19 cellular contexts compared by ENCODE assay signal in the genomic region with DNA sequence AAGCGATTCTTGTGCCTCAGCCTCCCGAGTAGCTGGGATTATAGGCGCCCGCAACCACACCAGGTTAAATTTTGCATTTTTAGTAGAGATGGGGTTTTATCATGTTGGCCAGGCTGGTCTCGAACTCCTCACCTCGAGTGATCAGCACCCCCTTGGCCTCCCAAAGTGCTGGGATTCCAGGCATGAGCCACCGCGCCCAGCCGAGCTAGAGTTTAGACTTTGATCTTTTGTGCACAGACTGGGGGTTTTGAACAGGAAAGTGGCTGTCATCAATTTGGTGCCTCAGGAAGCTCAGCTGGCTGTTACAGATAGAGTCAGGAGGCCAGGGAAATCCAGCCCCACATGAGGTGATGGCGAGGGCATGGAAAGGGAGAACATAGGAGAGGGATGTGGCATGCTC.
"Had no signal": no experiment of that assay in that cellular context is flagged by ENCODE, and none has a peak within 500 bp of the region (broad histone marks: within the 10 kb centered on the region; RNA-seq: fewer than 3 reads in every experiment).

No MANE protein-coding gene starts in this region.

- H3K36me3 ChIP-seq: left lung, lower lobe of right lung, neutrophil, right lobe of liver, tibial nerve had no signal

- H3K4me3 ChIP-seq: left lung, lower lobe of right lung, psoas muscle, right lobe of liver, testis, tibial nerve had no signal

- H3K9me3 ChIP-seq: left lung, lower lobe of right lung, neutrophil, psoas muscle, right lobe of liver, testis, tibial nerve had no signal

- H3K27ac ChIP-seq: foreskin keratinocyte, left lung, lower lobe of right lung, neutrophil, psoas muscle, right lobe of liver, testis, tibial nerve had no signal

- DNase-seq: cerebellar nuclear complex; effector CD4-positive, alpha-beta T cell; endodermal cell; erythroblast; kidney glomerular epithelial cell; left lung; lower lobe of right lung; naive thymus-derived CD8-positive, alpha-beta T cell; psoas muscle; retina; stimulated activated CD4-positive, alpha-beta T cell treated with anti-CD3 and anti-CD28 coated beads, Interleukin-2, amount 100 ng/mL, for 24 hours; stimulated activated CD4-positive, alpha-beta T cell treated with anti-CD3 and anti-CD28 coated beads, Interleukin-4, amount 100 ng/mL, for 4 hours; stimulated activated naive B cell treated with anti-CD40 and anti-IgM and Interleukin-4, amounts not matched to agents 10 μg/mL and 1 μg/mL and 100 μg/mL, for 72 hours; stimulated activated naive CD8-positive, alpha-beta T cell treated with anti-CD3 and anti-CD28 coated beads, Interleukin-15, amount 100 ng/mL, for 72 hours; testis had no signal

- H3K27me3 ChIP-seq: foreskin keratinocyte, left lung, neutrophil, right lobe of liver, testis, tibial nerve had no signal

- H3K4me1 ChIP-seq: foreskin keratinocyte, left lung, lower lobe of right lung, psoas muscle, right lobe of liver, testis had no signal

- ATAC-seq: left lung; lower lobe of right lung; naive thymus-derived CD8-positive, alpha-beta T cell; psoas muscle; stimulated activated naive B cell treated with anti-CD40 and anti-IgM and Interleukin-4, amounts not matched to agents 10 μg/mL and 1 μg/mL and 100 μg/mL, for 72 hours; stimulated activated naive CD8-positive, alpha-beta T cell treated with anti-CD3 and anti-CD28 coated beads, Interleukin-15, amount 100 ng/mL, for 72 hours had no signal
